Comparison of ENCODE assay signal across 13 cellular contexts in the genomic region with DNA sequence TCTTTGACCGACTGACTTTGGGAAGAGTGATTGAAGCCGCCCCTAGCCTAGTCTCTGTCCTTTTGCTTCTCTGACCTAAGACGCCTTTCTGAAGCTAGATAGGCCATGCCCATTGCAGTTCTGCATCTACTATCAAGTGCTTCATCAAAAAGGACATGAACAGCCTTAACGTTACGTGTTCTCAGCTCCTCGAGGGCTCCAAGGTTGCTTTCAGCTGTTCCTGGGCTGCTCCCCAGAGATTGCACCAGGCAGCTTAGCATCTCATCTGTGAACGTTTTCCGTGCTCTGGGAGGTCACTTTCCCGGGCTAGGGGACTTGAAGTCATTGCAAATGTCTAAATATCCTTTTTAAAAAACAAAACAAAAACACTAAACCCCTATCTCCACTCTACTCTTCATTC. TPM values are rescaled to one million over a fixed set of nuclear protein-coding genes. Genes with fewer than 3 reads are reported as not detected.
DNase-seq lines count a peak whose midpoint lies in the region; ATAC-seq and TF ChIP-seq lines count a peak whose summit lies in the region.
"Had no signal": no experiment of that assay in that cellular context is flagged by ENCODE, and none has a peak within 500 bp of the region (broad histone marks: within the 10 kb centered on the region; RNA-seq: fewer than 3 reads in every experiment).

No MANE protein-coding gene starts in this region.

- H3K36me3 Mint-ChIP-seq in activated CD8-positive, alpha-beta T cell treated with anti-CD3 and anti-CD28 coated beads for 36 hours (ENCODE audit: low read depth), result no peaks in the 10 kb centered on the region
- H3K36me3 Mint-ChIP-seq in glutamatergic neuron (ENCODE audit: unreplicated experiment), result peaks cover 4% of the 10 kb centered on the region

- H3K27ac ChIP-seq in tibial artery, result peak overlapping the region; percentile 94 to 99
- H3K27ac ChIP-seq: body of pancreas, ovary had no signal

- H3K4me3 Mint-ChIP-seq in activated CD8-positive, alpha-beta T cell treated with anti-CD3 and anti-CD28 coated beads for 36 hours, result no peak overlapping the region
- H3K4me3 Mint-ChIP-seq in glutamatergic neuron (ENCODE audit: unreplicated experiment), result peak overlapping the region; percentile 18

- H3K4me3 ChIP-seq in tibial artery, result no peak overlapping the region
- H3K4me3 ChIP-seq: body of pancreas, ovary had no signal

- peaks cover 4 to 100% (median 77%) of the 10 kb centered on the region in 4 donors for H3K4me1 ChIP-seq in tibial artery

- ATAC-seq in Right ventricle myocardium inferior (no peak), HG02763 (IDR thresholded peaks at IDR 0.05; ENCODE audit: unreplicated experiment) (no peak)
- no peak for ATAC-seq in activated CD8-positive, alpha-beta T cell treated with anti-CD3 and anti-CD28 coated beads for 36 hours
- ATAC-seq: body of pancreas had no signal

- H3K4me1 Mint-ChIP-seq in activated CD8-positive, alpha-beta T cell treated with anti-CD3 and anti-CD28 coated beads for 36 hours (ENCODE audit: low read depth), result peaks cover 49% of the 10 kb centered on the region
- peaks cover 33% of the 10 kb centered on the region for H3K4me1 Mint-ChIP-seq in glutamatergic neuron (ENCODE audit: low read depth, unreplicated experiment)

- POLR2A ChIA-PET in activated CD8-positive, alpha-beta T cell treated with anti-CD3 and anti-CD28 coated beads for 36 hours (lab: Charles Lee), result interaction anchor here (0.6 to 1.0 kb wide), 4 partner anchors 18 to 157 kb away, joined by 3 read pairs; no protein-coding TSS in a partner anchor

- no peaks in the 10 kb centered on the region for H3K27me3 Mint-ChIP-seq in activated CD8-positive, alpha-beta T cell treated with anti-CD3 and anti-CD28 coated beads for 36 hours
- H3K27me3 Mint-ChIP-seq in glutamatergic neuron (ENCODE audit: unreplicated experiment), result peaks cover 5% of the 10 kb centered on the region

- H3K27me3 ChIP-seq in tibial artery, result no peaks in the 10 kb centered on the region
- H3K27me3 ChIP-seq: body of pancreas, ovary had no signal

- no peak for TF ChIP-seq CTCF in activated CD8-positive, alpha-beta T cell treated with anti-CD3 and anti-CD28 coated beads for 36 hours (IDR thresholded peaks at IDR 0.05)
- TF ChIP-seq CTCF in glutamatergic neuron (IDR thresholded peaks at IDR 0.05; ENCODE audit: partially characterized antibody, unreplicated experiment), result no peak
- no peak for TF ChIP-seq CTCF in tibial artery (IDR thresholded peaks at IDR 0.05)
- TF ChIP-seq CTCF in GM13976 (IDR thresholded peaks at IDR 0.05; ENCODE audit: borderline replicate concordance, control extremely low read depth, extremely low read depth, insufficient read depth, missing control alignments), result no peak

- DNase-seq in cardiac septum (ENCODE audit: low spot score), result peak; percentile 35
- DNase-seq in Right ventricle myocardium inferior (ENCODE audit: missing footprints), result no peak
- DNase-seq in activated CD8-positive, alpha-beta T cell treated with anti-CD3 and anti-CD28 coated beads for 36 hours, result no peak
- no peak for DNase-seq in glutamatergic neuron
- DNase-seq in tibial artery, result no peak
- no peak for DNase-seq in NCI-H345 (lab: John Stamatoyannopoulos, UW)
- no peak for DNase-seq in GM13976 (ENCODE audit: low spot score)
- DNase-seq: activated T-cell treated with anti-CD3 and anti-CD28 coated beads, Interleukin-2, amount 50 U/mL, for 48 hours; DND-41; ovary; stimulated activated CD4-positive, alpha-beta T cell treated with anti-CD3 and anti-CD28 coated beads, Interleukin-15, amount 100 ng/mL, for 24 hours had no signal

- no peaks in the 10 kb centered on the region for H3K9me3 Mint-ChIP-seq in activated CD8-positive, alpha-beta T cell treated with anti-CD3 and anti-CD28 coated beads for 36 hours
- peaks cover 4% of the 10 kb centered on the region for H3K9me3 Mint-ChIP-seq in glutamatergic neuron (ENCODE audit: unreplicated experiment)

- no peaks in the 10 kb centered on the region for H3K36me3 ChIP-seq in tibial artery
- H3K36me3 ChIP-seq: ovary had no signal

- intact Hi-C loops in cardiac septum (cut with DNase I) (no loop called here), Right ventricle myocardium inferior (cut with DNase I) (no loop called here), tibial artery (cut with DNase I; ENCODE audit: low total_unique reads) (no loop called here)
- intact Hi-C loops in activated CD8-positive, alpha-beta T cell treated with anti-CD3 and anti-CD28 coated beads for 36 hours (cut with micrococcal nuclease), result no loop called here

- no peaks in the 10 kb centered on the region for H3K9me3 ChIP-seq in tibial artery
- H3K9me3 ChIP-seq: body of pancreas, ovary had no signal

- peak overlapping the region; percentile 83 for H3K27ac Mint-ChIP-seq in activated CD8-positive, alpha-beta T cell treated with anti-CD3 and anti-CD28 coated beads for 36 hours
- no peak overlapping the region for H3K27ac Mint-ChIP-seq in glutamatergic neuron (ENCODE audit: unreplicated experiment)

- in situ Hi-C loops in GM13976 (cut with MboI; ENCODE audit: low sequenced_read_pairs, unreplicated experiment), result no loop called here

- CTCF ChIA-PET in activated CD8-positive, alpha-beta T cell treated with anti-CD3 and anti-CD28 coated beads for 36 hours (lab: Charles Lee), result interaction anchor here (1.1 kb wide), 1 partner anchor 157 kb away, joined by 4 read pairs; no protein-coding TSS in a partner anchor

RNA-seq across cellular contexts. Expression of a gene that starts 13.9 kb away (rescaled TPM):
- 98.7 TPM for total RNA-seq in cardiac septum
- total RNA-seq in Right ventricle myocardium inferior, result 42.0 TPM
- 100 to 1,000 TPM in 1 of 2 experiments, 10 to 100 TPM in 1; 99.8 to 105 TPM for total RNA-seq in activated CD8-positive, alpha-beta T cell treated with anti-CD3 and anti-CD28 coated beads for 36 hours
- 4.4 TPM for total RNA-seq in glutamatergic neuron (ENCODE audit: unreplicated experiment)
